ENCODE assay signal across 28 cellular contexts in the genomic region with DNA sequence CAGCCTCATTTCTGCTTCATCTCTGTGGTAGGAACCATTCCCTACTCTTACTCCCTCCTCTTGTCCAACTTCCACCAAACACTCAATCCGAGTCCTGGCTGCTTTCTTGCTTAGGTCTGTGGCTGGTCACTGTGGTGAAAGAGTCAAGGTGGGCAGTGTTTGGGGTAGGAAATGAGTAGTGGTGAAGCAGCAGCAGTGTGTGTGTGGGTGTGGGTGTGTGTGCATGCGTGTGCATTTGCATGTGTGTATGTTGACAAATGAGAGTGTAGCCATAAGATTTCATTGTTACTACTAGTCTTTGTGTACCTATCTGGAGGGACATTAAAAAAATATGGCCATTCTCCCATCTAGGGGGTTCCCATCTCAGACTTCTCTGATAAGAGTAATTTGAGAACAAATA.
"Had no signal": no experiment of that assay in that cellular context is flagged by ENCODE, and none has a peak within 500 bp of the region (broad histone marks: within the 10 kb centered on the region; RNA-seq: fewer than 3 reads in every experiment).

No MANE protein-coding gene starts in this region.

- ATAC-seq: activated CD8-positive, alpha-beta T cell treated with anti-CD3 and anti-CD28 coated beads for 36 hours; activated naive CD4-positive, alpha-beta T cell treated with anti-CD3 and anti-CD28 coated beads, Interleukin-2, amount 50 U/mL, for 72 hours; activated T-cell treated with anti-CD3 and anti-CD28 coated beads, Interleukin-2, amount 50 U/mL, for 4 hours; foreskin keratinocyte; gastrocnemius medialis; heart left ventricle; T-helper 17 cell; WTC11 had no signal

- H3K4me1 Mint-ChIP-seq: activated naive CD4-positive, alpha-beta T cell treated with anti-CD3 and anti-CD28 coated beads, Interleukin-2, amount 10 ng/mL, durations not matched to agents 7 days and 5 days; central memory CD8-positive, alpha-beta T cell; T-helper 17 cell; WTC11 had no signal

- H3K9me3 Mint-ChIP-seq: activated CD8-positive, alpha-beta T cell treated with anti-CD3 and anti-CD28 coated beads for 36 hours; activated naive CD4-positive, alpha-beta T cell treated with anti-CD3 and anti-CD28 coated beads, Interleukin-2, amount 10 ng/mL, durations not matched to agents 7 days and 5 days; activated naive CD4-positive, alpha-beta T cell treated with anti-CD3 and anti-CD28 coated beads, Interleukin-2, amount 50 U/mL, for 72 hours; activated T-cell treated with anti-CD3 and anti-CD28 coated beads, Interleukin-2, amount 50 U/mL, for 4 hours; activated T-helper 1 cell treated with anti-CD3 and anti-CD28 coated beads, Interleukin-12 subunit alpha, Interleukin-12 subunit beta, Interleukin-2, Interleukin-4 antibody, amounts not matched to agents 30 ng/mL and 10 ng/mL and 1 ng/mL, durations not matched to agents 14 hours and 24 hours and 36 hours; activated T-helper 2 cell treated with anti-CD3 and anti-CD28 coated beads, Interferon-gamma antibody, Interleukin-2, Interleukin-4, amounts not matched to agents 10 μg/mL and 5 μg/mL and 100 μg/mL, durations not matched to agents 14 hours and 24 hours and 36 hours; central memory CD8-positive, alpha-beta T cell; dendritic cell treated with granulocyte-macrophage colony-stimulating factor and Interleukin-4, amounts not matched to agents 40 ng/mL and 50 ng/mL, for 4 days; T-helper 2 cell treated with Interferon-gamma antibody and Interleukin-4, amounts not matched to agents 5 μg/mL and 100 μg/mL, for 36 hours; WTC11 had no signal

- H3K4me3 Mint-ChIP-seq: activated CD8-positive, alpha-beta T cell treated with anti-CD3 and anti-CD28 coated beads for 36 hours; activated naive CD4-positive, alpha-beta T cell treated with anti-CD3 and anti-CD28 coated beads, Interleukin-2, amount 10 ng/mL, durations not matched to agents 7 days and 5 days; activated T-cell treated with anti-CD3 and anti-CD28 coated beads, Interleukin-2, amount 50 U/mL, for 4 hours; activated T-helper 1 cell treated with anti-CD3 and anti-CD28 coated beads, Interleukin-12 subunit alpha, Interleukin-12 subunit beta, Interleukin-2, Interleukin-4 antibody, amounts not matched to agents 30 ng/mL and 10 ng/mL and 1 ng/mL, durations not matched to agents 14 hours and 24 hours and 36 hours; central memory CD8-positive, alpha-beta T cell; dendritic cell treated with granulocyte-macrophage colony-stimulating factor and Interleukin-4, amounts not matched to agents 40 ng/mL and 50 ng/mL, for 4 days; T-helper 17 cell; T-helper 2 cell treated with Interferon-gamma antibody and Interleukin-4, amounts not matched to agents 5 μg/mL and 100 μg/mL, for 36 hours; WTC11 had no signal

- H3K27me3 Mint-ChIP-seq: activated CD8-positive, alpha-beta T cell treated with anti-CD3 and anti-CD28 coated beads for 36 hours; central memory CD8-positive, alpha-beta T cell had no signal

- H3K36me3 Mint-ChIP-seq: activated naive CD4-positive, alpha-beta T cell treated with anti-CD3 and anti-CD28 coated beads, Interleukin-2, amount 50 U/mL, for 72 hours; WTC11 had no signal

- DNase-seq: activated CD4-positive, alpha-beta T cell treated with anti-CD3 and anti-CD28 coated beads for 1 hour; activated CD4-positive, alpha-beta T cell treated with anti-CD3 and anti-CD28 coated beads for 4 hours; activated CD4-positive, alpha-beta T cell treated with anti-CD3 and anti-CD28 coated beads, Interleukin-2, amount 50 U/mL, for 1 hour; activated CD4-positive, alpha-beta T cell treated with anti-CD3 and anti-CD28 coated beads, Interleukin-2, amount 50 U/mL, for 48 hours; activated CD8-positive, alpha-beta memory T cell treated with anti-CD3 and anti-CD28 coated beads for 24 hours; activated CD8-positive, alpha-beta T cell treated with anti-CD3 and anti-CD28 coated beads for 36 hours; activated effector memory CD4-positive, alpha-beta T cell treated with anti-CD3 and anti-CD28 coated beads, Interleukin-2, amount 50 U/mL, for 16 hours; activated naive CD4-positive, alpha-beta T cell treated with anti-CD3 and anti-CD28 coated beads, Interleukin-2, amount 10 ng/mL, durations not matched to agents 7 days and 5 days; activated T-cell treated with anti-CD3 and anti-CD28 coated beads, Interleukin-2, amount 50 U/mL, for 4 hours; amniotic stem cell; anterior cingulate cortex; brain microvascular endothelial cell; dorsolateral prefrontal cortex; effector memory CD4-positive, alpha-beta T cell; erythroblast; foreskin keratinocyte; gastrocnemius medialis; glutamatergic neuron; heart left ventricle; T-helper 1 cell; T-helper 17 cell had no signal

- H3K27ac Mint-ChIP-seq: activated CD8-positive, alpha-beta T cell treated with anti-CD3 and anti-CD28 coated beads for 36 hours; activated naive CD4-positive, alpha-beta T cell treated with anti-CD3 and anti-CD28 coated beads, Interleukin-2, amount 10 ng/mL, durations not matched to agents 7 days and 5 days; activated naive CD4-positive, alpha-beta T cell treated with anti-CD3 and anti-CD28 coated beads, Interleukin-2, amount 50 U/mL, for 72 hours; activated T-helper 1 cell treated with anti-CD3 and anti-CD28 coated beads, Interleukin-12 subunit alpha, Interleukin-12 subunit beta, Interleukin-2, Interleukin-4 antibody, amounts not matched to agents 30 ng/mL and 10 ng/mL and 1 ng/mL, durations not matched to agents 14 hours and 24 hours and 36 hours; activated T-helper 2 cell treated with anti-CD3 and anti-CD28 coated beads, Interferon-gamma antibody, Interleukin-2, Interleukin-4, amounts not matched to agents 10 μg/mL and 5 μg/mL and 100 μg/mL, durations not matched to agents 14 hours and 24 hours and 36 hours; dendritic cell treated with granulocyte-macrophage colony-stimulating factor and Interleukin-4, amounts not matched to agents 40 ng/mL and 50 ng/mL, for 4 days; T-helper 17 cell; T-helper 2 cell treated with Interferon-gamma antibody and Interleukin-4, amounts not matched to agents 5 μg/mL and 100 μg/mL, for 36 hours; WTC11 had no signal
